In genomic region chr2:103594823-103595222, GRCh38 we compare ENCODE assay signal across 19 cellular contexts.
A peak's percentile ranks its signal among the peaks of the same experiment; 100 is the strongest.
DNase-seq lines count a peak whose midpoint lies in the region; ATAC-seq, FAIRE-seq and TF ChIP-seq lines count a peak whose summit lies in the region.
"Had no signal": no experiment of that assay in that cellular context is flagged by ENCODE, and none has a peak within 500 bp of the region (broad histone marks: within the 10 kb centered on the region; RNA-seq: fewer than 3 reads in every experiment).

No MANE protein-coding gene starts in this region.

- H2AK5ac ChIP-seq in H1 (ENCODE audit: low read depth, low read length), result no peak overlapping the region

- H3K4me3 Mint-ChIP-seq in endothelial cell (ENCODE audit: unreplicated experiment), result no peak overlapping the region
- H3K4me3 Mint-ChIP-seq: CD4-positive, CD25-positive, alpha-beta regulatory T cell; CD8-positive, alpha-beta T cell; HFFc6 had no signal

- no peak overlapping the region for H3K14ac ChIP-seq in H1 (ENCODE audit: insufficient read length)

- TF ChIP-seq RAD21 in H1 (IDR thresholded peaks at IDR 0.05 in 1 of 2, conservative IDR thresholded peaks at IDR 0.05 in 1 of 2; ENCODE audit: low read depth in 2 of 2, low read length in 2 of 2), result peak; percentile 45 to 57; a peak in 3 of 4 replicates

- H2BK5ac ChIP-seq in H1 (ENCODE audit: low read depth, low read length), result no peak overlapping the region

- H3K56ac ChIP-seq in H1 (replicated peaks; ENCODE audit: insufficient read length, low read depth, low read length), result no peak overlapping the region

- H3K4me2 ChIP-seq in H1 (ENCODE audit: insufficient read depth in 1 of 2, low read depth in 2 of 2, low read length in 2 of 2), result no peak overlapping the region

- H3K4me3 ChIP-seq in NB4 (ENCODE audit: low read depth, low read length), result no peak overlapping the region
- H3K4me3 ChIP-seq in H1 (ENCODE audit: extremely low read depth in 1 of 4, insufficient read depth in 2 of 4, low read depth in 3 of 4, low read length in 4 of 4), result no peak overlapping the region
- H3K4me3 ChIP-seq: HAP-1 had no signal

- H3K79me1 ChIP-seq in H1 (ENCODE audit: low read depth, low read length), result no peaks in the 10 kb centered on the region

- H3K4ac ChIP-seq in H1 (replicated peaks; ENCODE audit: insufficient read length, low read depth, low read length), result no peak overlapping the region

- no peak overlapping the region for H2BK15ac ChIP-seq in H1 (ENCODE audit: low read length)

- no peaks in the 10 kb centered on the region for H4K20me1 ChIP-seq in H1 (replicated peaks in 1 of 2; ENCODE audit: control insufficient read depth in 1 of 2, insufficient read depth in 2 of 2, low read length in 2 of 2)

- peaks cover 6% of the 10 kb centered on the region for H3K27me3 Mint-ChIP-seq in endothelial cell (ENCODE audit: unreplicated experiment)
- H3K27me3 Mint-ChIP-seq: CD4-positive, CD25-positive, alpha-beta regulatory T cell had no signal

- WGBS in H1 (ENCODE audit: extremely low coverage in 1 of 2, insufficient coverage in 1 of 2, insufficient read length in 1 of 2, insufficient replicate concordance in 2 of 2, low coverage in 1 of 2, low lambda C conversion rate in 2 of 2, missing lambda C conversion rate in 1 of 2), 2 experiments, result 96% methylated on average over 3 of the region's 3 CpGs; no CpG with 5 or more reads in 1 of the 2 experiments

- H3K23ac ChIP-seq in H1 (ENCODE audit: insufficient read length), result no peak overlapping the region

- no peak for FAIRE-seq in H1 (lab: Jason Lieb, UNC)
- FAIRE-seq: GM12891, GM18507 had no signal

- no peak overlapping the region for H2AFZ ChIP-seq in H1 (ENCODE audit: low read length)

- H3K36me3 Mint-ChIP-seq in endothelial cell (ENCODE audit: low read depth, unreplicated experiment), result peaks cover 14% of the 10 kb centered on the region
- H3K36me3 Mint-ChIP-seq: CD4-positive, CD25-positive, alpha-beta regulatory T cell; CD8-positive, alpha-beta T cell had no signal

- H3K27me3 ChIP-seq in H1 (replicated peaks in 1 of 4; ENCODE audit: control insufficient read depth in 3 of 4, extremely low read depth in 1 of 4, insufficient read depth in 3 of 4, low read length in 3 of 4), result no peaks in the 10 kb centered on the region

- no peak for ATAC-seq in HG03565 (IDR thresholded peaks at IDR 0.05; ENCODE audit: unreplicated experiment)
- ATAC-seq: CD8-positive, alpha-beta T cell had no signal

- no peak for TF ChIP-seq EP300 in H1 (IDR thresholded peaks at IDR 0.05; ENCODE audit: borderline replicate concordance in 1 of 2, low read depth in 2 of 2, low read length in 2 of 2)

- no peak overlapping the region for H4K8ac ChIP-seq in H1 (ENCODE audit: extremely low read depth, insufficient read depth, low read length)

- H3K79me2 ChIP-seq in H1 (ENCODE audit: control insufficient read depth in 1 of 2, insufficient read depth in 2 of 2, low read length in 2 of 2), result no peaks in the 10 kb centered on the region

- no peak overlapping the region for H4K91ac ChIP-seq in H1 (replicated peaks; ENCODE audit: insufficient read length, low read length)

- H2BK20ac ChIP-seq in H1 (ENCODE audit: low read length), result no peak overlapping the region

- H3K9me3 ChIP-seq in H1 (ENCODE audit: insufficient read depth in 2 of 2, low read depth in 1 of 2, low read length in 1 of 2), result peaks cover 12 to 14% of the 10 kb centered on the region in 2 experiments; a peak in 3 of 4 replicates
- H3K9me3 ChIP-seq: HAP-1 had no signal

- H3K23me2 ChIP-seq in H1 (ENCODE audit: low read depth, low read length), result no peaks in the 10 kb centered on the region

- H3K18ac ChIP-seq in H1 (ENCODE audit: extremely low read depth, low read length), result no peak overlapping the region

- peaks cover 10% of the 10 kb centered on the region for H3K9me3 Mint-ChIP-seq in endothelial cell (ENCODE audit: unreplicated experiment)

- TF ChIP-seq CTCF in C4-2B (conservative IDR thresholded peaks at IDR 0.05) (peak; percentile 1; the same call in 1 of the 2 replicates), NB4 (IDR thresholded peaks at IDR 0.05; ENCODE audit: low read depth, low read length) (peak; percentile 14), H1 (IDR thresholded peaks at IDR 0.05; ENCODE audit: control extremely low read depth in 1 of 3, insufficient read depth in 1 of 3, low read depth in 1 of 3, low read length in 3 of 3) (peak in 1 of 3 experiments; percentile 30; a peak in 1 of 4 replicates), endothelial cell (IDR thresholded peaks at IDR 0.05; ENCODE audit: unreplicated experiment) (no peak)

- H2BK120ac ChIP-seq in H1 (replicated peaks; ENCODE audit: low read depth, low read length), result no peak overlapping the region

- TF ChIP-seq POLR2A in NB4 (IDR thresholded peaks at IDR 0.05; ENCODE audit: extremely low read depth, insufficient read length) (no peak), H1 (IDR thresholded peaks at IDR 0.05; ENCODE audit: control extremely low read depth in 1 of 2, low read depth in 2 of 2, low read length in 2 of 2) (no peak)

- H3K4me1 ChIP-seq in H1 (replicated peaks in 1 of 4; ENCODE audit: control insufficient read depth in 3 of 4, insufficient read depth in 4 of 4, low read length in 3 of 4), result no peaks in the 10 kb centered on the region
- H3K4me1 ChIP-seq: Caco-2, HAP-1 had no signal

- H3K27ac Mint-ChIP-seq in endothelial cell (ENCODE audit: unreplicated experiment), result no peak overlapping the region
- H3K27ac Mint-ChIP-seq: CD4-positive, CD25-positive, alpha-beta regulatory T cell; CD8-positive, alpha-beta T cell; HFFc6 had no signal

- H3K4me1 Mint-ChIP-seq in endothelial cell (ENCODE audit: unreplicated experiment), result no peaks in the 10 kb centered on the region
- H3K4me1 Mint-ChIP-seq: CD4-positive, CD25-positive, alpha-beta regulatory T cell had no signal

- H3K27ac ChIP-seq in C4-2B (no peak overlapping the region), H1 (ENCODE audit: low read depth, low read length) (no peak overlapping the region)

- H3K36me3 ChIP-seq in H1 (ENCODE audit: control insufficient read depth in 2 of 4, insufficient read depth in 4 of 4, low read length in 3 of 4), result no peaks in the 10 kb centered on the region; a peak in 1 of 8 replicates
- H3K36me3 ChIP-seq: HAP-1 had no signal

- no peak overlapping the region for H3K9ac ChIP-seq in H1 (replicated peaks in 1 of 4; ENCODE audit: extremely low read depth in 1 of 4, low read depth in 3 of 4, low read length in 3 of 4)

- no peak overlapping the region for H4K5ac ChIP-seq in H1 (ENCODE audit: insufficient read length, low read depth, low read length)

- POLR2A ChIA-PET in H1 (lab: Charles Lee; ENCODE audit: partially characterized antibody), result no interaction called here

- DNase-seq in ELF-1 (ENCODE audit: low read depth, low spot score) (peak; percentile 2), NB4 (ENCODE audit: low read depth) (peak; percentile 3), H1 (ENCODE audit: low read depth in 1 of 2, low spot score in 2 of 2) (no peak), activated gamma-delta T cell treated with Interleukin-2 at 50 U/mL for 16 hours (no peak), kidney glomerular epithelial cell (lab: John Stamatoyannopoulos, UW) (no peak), endothelial cell (ENCODE audit: low spot score) (no peak)
- DNase-seq: C1 segment of cervical spinal cord; Caco-2; CD4-positive, CD25-positive, alpha-beta regulatory T cell; CD8-positive, alpha-beta T cell; DMS79; EL; GF-D8; HFFc6 had no signal

- H2BK12ac ChIP-seq in H1 (ENCODE audit: low read depth, low read length), result no peak overlapping the region

- CTCF ChIA-PET in H1 (lab: Charles Lee; ENCODE audit: partially characterized antibody), result interaction anchor here (1.0 kb wide), 1 partner anchor 433 kb away, joined by 3 read pairs; no protein-coding TSS in a partner anchor

TF ChIP-seq in H1, 55 proteins besides CTCF, POLR2A, EP300 and RAD21:
- no peak for TF ChIP-seq JUND (IDR thresholded peaks at IDR 0.05; ENCODE audit: low read length)

Comparison
In these comparisons a context has a peak if more than half of its experiments do, and no peak if none do; other contexts are left out.
1. DNase-seq: peak in ELF-1 (single experiment) and NB4 (single experiment); none in H1 (0 of 2), activated gamma-delta T cell treated with Interleukin-2 at 50 U/mL for 16 hours (single experiment), kidney glomerular epithelial cell (single experiment) and endothelial cell (single experiment).